1 cellular context compared by ENCODE assay signal in genomic region chr6:7996538-7997225, GRCh38.
TF ChIP-seq lines count a peak whose summit lies in the region.

No MANE protein-coding gene starts in this region.

TF ChIP-seq in HEK293, 187 proteins besides CTCF, POLR2A, EP300 and RAD21 (continued from another document):
- TF ChIP-seq ZNF692 (tag by site-specific recombination; IDR thresholded peaks at IDR 0.05) (peak; percentile 69), GFI1B (tag by site-specific recombination; IDR thresholded peaks at IDR 0.05) (no peak), PRDM1 (tag by site-specific recombination; IDR thresholded peaks at IDR 0.05) (peak; percentile 43; the same call in 1 of the 2 replicates), GLIS2 (tag by site-specific recombination; IDR thresholded peaks at IDR 0.05) (0 out of 2 replicates have a peak, but pooled peaks have one; percentile 17), BCL11A (tag by site-specific recombination; IDR thresholded peaks at IDR 0.05; ENCODE audit: low read depth) (0 out of 2 replicates have a peak, but pooled peaks have one; percentile 21), ZNF629 (tag by site-specific recombination; IDR thresholded peaks at IDR 0.05) (peak; percentile 95), ZNF341 (tag by site-specific recombination; IDR thresholded peaks at IDR 0.05; ENCODE audit: low read depth) (peak; percentile 84), ZNF10 (tag by site-specific recombination; IDR thresholded peaks at IDR 0.05) (no peak), MYNN (tag by site-specific recombination; IDR thresholded peaks at IDR 0.05; ENCODE audit: borderline replicate concordance) (no peak), ZNF600 (tag by site-specific recombination; IDR thresholded peaks at IDR 0.05) (peak; percentile 99), YY2 (tag by site-specific recombination; IDR thresholded peaks at IDR 0.05) (0 out of 2 replicates have a peak, but pooled peaks have one; percentile 22), ZNF169 (tag by site-specific recombination; IDR thresholded peaks at IDR 0.05) (no peak), ZNF791 (tag by site-specific recombination; IDR thresholded peaks at IDR 0.05) (no peak), ZEB2 (tag by site-specific recombination; IDR thresholded peaks at IDR 0.05) (peak; percentile 76), PRDM10 (tag by site-specific recombination; IDR thresholded peaks at IDR 0.05) (peak; percentile 71), ZNF350 (tag by site-specific recombination; IDR thresholded peaks at IDR 0.05) (no peak), MZF1 (tag by site-specific recombination; IDR thresholded peaks at IDR 0.05; ENCODE audit: borderline replicate concordance) (peak; percentile 79), TCF7L2 (IDR thresholded peaks at IDR 0.05; ENCODE audit: borderline replicate concordance, low read depth, low read length) (no peak), ZNF2 (tag by site-specific recombination; IDR thresholded peaks at IDR 0.05) (0 out of 2 replicates have a peak, but pooled peaks have one; percentile 41), ZNF777 (tag by site-specific recombination; IDR thresholded peaks at IDR 0.05; ENCODE audit: borderline replicate concordance) (no peak; the same call in 1 of the 2 replicates), ZNF121 (tag by site-specific recombination; IDR thresholded peaks at IDR 0.05) (no peak), KLF10 (tag by site-specific recombination; IDR thresholded peaks at IDR 0.05) (no peak), ZNF558 (tag by site-specific recombination; IDR thresholded peaks at IDR 0.05) (peak; percentile 83), SP7 (tag by site-specific recombination; IDR thresholded peaks at IDR 0.05) (peak; percentile 60), ZNF223 (tag by site-specific recombination; IDR thresholded peaks at IDR 0.05) (0 out of 2 replicates have a peak, but pooled peaks have one; percentile 20), KLF1 (tag by site-specific recombination; IDR thresholded peaks at IDR 0.05) (0 out of 2 replicates have a peak, but pooled peaks have one; percentile 24), ZNF843 (tag by site-specific recombination; IDR thresholded peaks at IDR 0.05) (peak; percentile 33; the same call in 1 of the 2 replicates)
- TF ChIP-seq, protein P1, sequence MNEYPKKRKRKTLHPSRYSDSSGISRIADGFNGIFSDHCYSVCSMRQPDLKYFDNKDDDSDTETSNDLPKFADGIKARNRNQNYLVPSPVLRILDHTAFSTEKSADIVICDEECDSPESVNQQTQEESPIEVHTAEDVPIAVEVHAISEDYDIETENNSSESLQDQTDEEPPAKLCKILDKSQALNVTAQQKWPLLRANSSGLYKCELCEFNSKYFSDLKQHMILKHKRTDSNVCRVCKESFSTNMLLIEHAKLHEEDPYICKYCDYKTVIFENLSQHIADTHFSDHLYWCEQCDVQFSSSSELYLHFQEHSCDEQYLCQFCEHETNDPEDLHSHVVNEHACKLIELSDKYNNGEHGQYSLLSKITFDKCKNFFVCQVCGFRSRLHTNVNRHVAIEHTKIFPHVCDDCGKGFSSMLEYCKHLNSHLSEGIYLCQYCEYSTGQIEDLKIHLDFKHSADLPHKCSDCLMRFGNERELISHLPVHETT (tag by site-specific recombination; IDR thresholded peaks at IDR 0.05) = peak; percentile 41; the same call in 1 of the 2 replicates
- TF ChIP-seq, protein P2, sequence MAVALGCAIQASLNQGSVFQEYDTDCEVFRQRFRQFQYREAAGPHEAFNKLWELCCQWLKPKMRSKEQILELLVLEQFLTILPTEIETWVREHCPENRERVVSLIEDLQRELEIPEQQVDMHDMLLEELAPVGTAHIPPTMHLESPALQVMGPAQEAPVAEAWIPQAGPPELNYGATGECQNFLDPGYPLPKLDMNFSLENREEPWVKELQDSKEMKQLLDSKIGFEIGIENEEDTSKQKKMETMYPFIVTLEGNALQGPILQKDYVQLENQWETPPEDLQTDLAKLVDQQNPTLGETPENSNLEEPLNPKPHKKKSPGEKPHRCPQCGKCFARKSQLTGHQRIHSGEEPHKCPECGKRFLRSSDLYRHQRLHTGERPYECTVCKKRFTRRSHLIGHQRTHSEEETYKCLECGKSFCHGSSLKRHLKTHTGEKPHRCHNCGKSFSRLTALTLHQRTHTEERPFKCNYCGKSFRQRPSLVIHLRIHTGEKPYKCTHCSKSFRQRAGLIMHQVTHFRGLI (tag by site-specific recombination; IDR thresholded peaks at IDR 0.05) = 0 out of 2 replicates have a peak, but pooled peaks have one; percentile 40
- TF ChIP-seq, protein P3, sequence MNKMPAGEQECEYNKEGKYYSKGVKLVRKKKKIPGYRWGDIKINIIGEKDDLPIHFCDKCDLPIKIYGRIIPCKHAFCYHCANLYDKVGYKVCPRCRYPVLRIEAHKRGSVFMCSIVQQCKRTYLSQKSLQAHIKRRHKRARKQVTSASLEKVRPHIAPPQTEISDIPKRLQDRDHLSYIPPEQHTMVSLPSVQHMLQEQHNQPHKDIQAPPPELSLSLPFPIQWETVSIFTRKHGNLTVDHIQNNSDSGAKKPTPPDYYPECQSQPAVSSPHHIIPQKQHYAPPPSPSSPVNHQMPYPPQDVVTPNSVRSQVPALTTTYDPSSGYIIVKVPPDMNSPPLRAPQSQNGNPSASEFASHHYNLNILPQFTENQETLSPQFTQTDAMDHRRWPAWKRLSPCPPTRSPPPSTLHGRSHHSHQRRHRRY (tag by site-specific recombination; IDR thresholded peaks at IDR 0.05) = no peak
- TF ChIP-seq, protein P4, sequence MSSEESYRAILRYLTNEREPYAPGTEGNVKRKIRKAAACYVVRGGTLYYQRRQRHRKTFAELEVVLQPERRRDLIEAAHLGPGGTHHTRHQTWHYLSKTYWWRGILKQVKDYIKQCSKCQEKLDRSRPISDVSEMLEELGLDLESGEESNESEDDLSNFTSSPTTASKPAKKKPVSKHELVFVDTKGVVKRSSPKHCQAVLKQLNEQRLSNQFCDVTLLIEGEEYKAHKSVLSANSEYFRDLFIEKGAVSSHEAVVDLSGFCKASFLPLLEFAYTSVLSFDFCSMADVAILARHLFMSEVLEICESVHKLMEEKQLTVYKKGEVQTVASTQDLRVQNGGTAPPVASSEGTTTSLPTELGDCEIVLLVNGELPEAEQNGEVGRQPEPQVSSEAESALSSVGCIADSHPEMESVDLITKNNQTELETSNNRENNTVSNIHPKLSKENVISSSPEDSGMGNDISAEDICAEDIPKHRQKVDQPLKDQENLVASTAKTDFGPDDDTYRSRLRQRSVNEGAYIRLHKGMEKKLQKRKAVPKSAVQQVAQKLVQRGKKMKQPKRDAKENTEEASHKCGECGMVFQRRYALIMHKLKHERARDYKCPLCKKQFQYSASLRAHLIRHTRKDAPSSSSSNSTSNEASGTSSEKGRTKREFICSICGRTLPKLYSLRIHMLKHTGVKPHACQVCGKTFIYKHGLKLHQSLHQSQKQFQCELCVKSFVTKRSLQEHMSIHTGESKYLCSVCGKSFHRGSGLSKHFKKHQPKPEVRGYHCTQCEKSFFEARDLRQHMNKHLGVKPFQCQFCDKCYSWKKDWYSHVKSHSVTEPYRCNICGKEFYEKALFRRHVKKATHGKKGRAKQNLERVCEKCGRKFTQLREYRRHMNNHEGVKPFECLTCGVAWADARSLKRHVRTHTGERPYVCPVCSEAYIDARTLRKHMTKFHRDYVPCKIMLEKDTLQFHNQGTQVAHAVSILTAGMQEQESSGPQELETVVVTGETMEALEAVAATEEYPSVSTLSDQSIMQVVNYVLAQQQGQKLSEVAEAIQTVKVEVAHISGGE (tag by site-specific recombination; conservative IDR thresholded peaks at IDR 0.05; ENCODE audit: low read depth) = no peak
